In genomic region chr22:35863432-35863831, GRCh38 we compare ENCODE assay signal across 1 cellular context.
A peak's percentile ranks its signal among the peaks of the same experiment; 100 is the strongest.
TF ChIP-seq lines count a peak whose summit lies in the region.

No MANE protein-coding gene starts in this region.

TF ChIP-seq in HEK293, 187 proteins besides CTCF, POLR2A, EP300 and RAD21 (continued from another document):
- TF ChIP-seq PRDM6 (tag by site-specific recombination; IDR thresholded peaks at IDR 0.05): peak; percentile 43; the same call in 1 of the 2 replicates
- TF ChIP-seq OVOL3 (tag by site-specific recombination; IDR thresholded peaks at IDR 0.05): no peak
- TF ChIP-seq ZNF501 (tag by site-specific recombination; IDR thresholded peaks at IDR 0.05): no peak
- no peak for TF ChIP-seq ZNF214 (tag by site-specific recombination; IDR thresholded peaks at IDR 0.05; ENCODE audit: borderline replicate concordance)
- TF ChIP-seq GLIS2 (tag by site-specific recombination; IDR thresholded peaks at IDR 0.05): no peak
- no peak for TF ChIP-seq ZNF354C (tag by site-specific recombination; IDR thresholded peaks at IDR 0.05; ENCODE audit: borderline replicate concordance, low read depth)
- no peak for TF ChIP-seq ZNF843 (tag by site-specific recombination; IDR thresholded peaks at IDR 0.05)
TF ChIP-seq in HEK293: peak in this region for 2.
